In the genomic region with DNA sequence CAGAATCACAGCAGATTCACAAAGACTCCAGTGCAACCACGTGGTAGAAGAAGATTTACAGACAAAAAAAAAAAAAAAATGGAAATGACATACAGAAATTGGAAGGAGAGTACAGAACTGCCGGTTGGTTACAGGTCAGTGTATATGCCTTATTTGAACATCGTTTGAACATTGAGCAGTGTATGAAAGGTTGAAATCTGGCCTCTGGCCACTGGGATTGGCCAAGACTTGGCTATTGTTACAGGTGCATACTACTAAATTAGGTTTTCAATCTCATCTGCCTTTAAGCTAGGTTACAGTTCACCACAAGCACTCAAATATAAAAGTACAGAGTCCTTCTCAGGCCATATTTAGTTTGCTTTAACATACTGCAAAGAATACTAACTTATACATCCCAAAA, we compare ENCODE assay signal across 29 cellular contexts. TPM values are rescaled to one million over a fixed set of nuclear protein-coding genes. Genes with fewer than 3 reads are reported as not detected.
DNase-seq lines count a peak whose midpoint lies in the region; ATAC-seq and TF ChIP-seq lines count a peak whose summit lies in the region.
"Had no signal": no experiment of that assay in that cellular context is flagged by ENCODE, and none has a peak within 500 bp of the region (broad histone marks: within the 10 kb centered on the region; RNA-seq: fewer than 3 reads in every experiment).

No MANE protein-coding gene starts in this region.

- no peaks in the 10 kb centered on the region for H4K20me1 ChIP-seq in mammary epithelial cell (ENCODE audit: insufficient read depth, low read length)

- H3K79me2 ChIP-seq in mammary epithelial cell (ENCODE audit: insufficient read depth, low read length), result no peaks in the 10 kb centered on the region

- H3K4me3 Mint-ChIP-seq in activated naive CD8-positive, alpha-beta T cell treated with anti-CD3 and anti-CD28 coated beads, Interleukin-2, amount 50 U/mL, for 24 hours, result peak overlapping the region; percentile 36
- no peak overlapping the region for H3K4me3 Mint-ChIP-seq in activated naive CD8-positive, alpha-beta T cell treated with anti-CD3 and anti-CD28 coated beads for 36 hours
- H3K4me3 Mint-ChIP-seq: activated B cell treated with CpG ODN at 0.5 μM for 24 hours; H9; naive thymus-derived CD8-positive, alpha-beta T cell had no signal

- H3K9ac ChIP-seq in mammary epithelial cell (ENCODE audit: insufficient read depth, low read length), result no peak overlapping the region

- no peak overlapping the region for H3K4me2 ChIP-seq in mammary epithelial cell (ENCODE audit: insufficient read depth, low read depth, low read length)

- peaks cover 50% of the 10 kb centered on the region for H3K4me1 Mint-ChIP-seq in activated naive CD8-positive, alpha-beta T cell treated with anti-CD3 and anti-CD28 coated beads, Interleukin-2, amount 50 U/mL, for 24 hours
- H3K4me1 Mint-ChIP-seq in activated naive CD8-positive, alpha-beta T cell treated with anti-CD3 and anti-CD28 coated beads for 36 hours, result peaks cover 32% of the 10 kb centered on the region
- H3K4me1 Mint-ChIP-seq: activated B cell treated with CpG ODN at 0.5 μM for 24 hours had no signal

- no peaks in the 10 kb centered on the region for H3K36me3 ChIP-seq in mammary epithelial cell (ENCODE audit: insufficient read depth, low read length)
- H3K36me3 ChIP-seq: brain microvascular endothelial cell, SJCRH30, upper lobe of left lung had no signal

- peaks cover 27% of the 10 kb centered on the region for H3K4me1 ChIP-seq in mammary epithelial cell (ENCODE audit: insufficient read depth, low read length)

- ATAC-seq in activated naive CD8-positive, alpha-beta T cell treated with anti-CD3 and anti-CD28 coated beads, Interleukin-2, amount 50 U/mL, for 24 hours, result no peak
- ATAC-seq in left colon (peak; percentile 77), GM18520 (IDR thresholded peaks at IDR 0.05; ENCODE audit: unreplicated experiment) (no peak)
- no peak for ATAC-seq in activated CD4-positive, CD25-positive, alpha-beta regulatory T cell treated with anti-CD3 and anti-CD28 coated beads, Interleukin-2, amount 50 U/mL, for 24 hours
- ATAC-seq: naive thymus-derived CD8-positive, alpha-beta T cell had no signal

- DNase-seq in activated naive CD8-positive, alpha-beta T cell treated with anti-CD3 and anti-CD28 coated beads, Interleukin-2, amount 50 U/mL, for 24 hours, result no peak
- DNase-seq in activated naive CD8-positive, alpha-beta T cell treated with anti-CD3 and anti-CD28 coated beads for 36 hours, result no peak
- DNase-seq in mammary epithelial cell (no peak), left colon (peak in 1 of 2 donors; percentile 46), amniotic stem cell (lab: John Stamatoyannopoulos, UW) (no peak), NOMO-1 (lab: John Stamatoyannopoulos, UW; ENCODE audit: unreplicated experiment in 2 of 2) (no peak)
- DNase-seq: activated B cell treated with CpG ODN at 0.5 μM for 24 hours; activated CD4-positive, alpha-beta T cell treated with anti-CD3 and anti-CD28 coated beads, Interleukin-2, amount 50 U/mL, for 48 hours; activated naive CD4-positive, alpha-beta T cell treated with Interleukin-2 at 50 U/mL for 16 hours; brain microvascular endothelial cell; DMS79 treated with DMSO at 0.1 percent for 48 hours; effector CD8-positive, alpha-beta T cell; erythroblast; GDM1; glutamatergic neuron; H9; midbrain; naive thymus-derived CD8-positive, alpha-beta T cell; NCI-H446; NCI-H748 treated with DMSO at 0.1 percent for 48 hours; SJCRH30; substantia nigra; SW 1271; T-helper 9 cell; upper lobe of left lung had no signal

- CTCF ChIA-PET in mammary epithelial cell (lab: Charles Lee; ENCODE audit: low non-redundant PET), result no interaction called here

- no peak overlapping the region for H2AFZ ChIP-seq in mammary epithelial cell (ENCODE audit: low read depth, low read length)

- BruUV-seq in mammary epithelial cell (replicated peaks; lab: Mats Ljungman, UMichigan), result no TSS peak

- H3K4me3 ChIP-seq in mammary epithelial cell (replicated peaks in 1 of 3; ENCODE audit: insufficient read depth in 1 of 3, low read depth in 2 of 3, low read length in 3 of 3), result no peak overlapping the region
- H3K4me3 ChIP-seq: SJCRH30, upper lobe of left lung had no signal

- H3K27me3 ChIP-seq in mammary epithelial cell (ENCODE audit: insufficient read depth, low read length), result no peaks in the 10 kb centered on the region
- H3K27me3 ChIP-seq: brain microvascular endothelial cell, SJCRH30, upper lobe of left lung had no signal

- no peaks in the 10 kb centered on the region for H3K36me3 Mint-ChIP-seq in activated naive CD8-positive, alpha-beta T cell treated with anti-CD3 and anti-CD28 coated beads, Interleukin-2, amount 50 U/mL, for 24 hours (ENCODE audit: low read depth)
- H3K36me3 Mint-ChIP-seq in activated naive CD8-positive, alpha-beta T cell treated with anti-CD3 and anti-CD28 coated beads for 36 hours, result no peaks in the 10 kb centered on the region
- H3K36me3 Mint-ChIP-seq: naive thymus-derived CD8-positive, alpha-beta T cell; stimulated activated effector memory CD8-positive, alpha-beta T cell treated with anti-CD3 and anti-CD28 coated beads, Interleukin-12 subunit alpha, Interleukin-12 subunit beta, amount 100 ng/mL, for 72 hours had no signal

- peak overlapping the region; percentile 87 for H3K27ac ChIP-seq in mammary epithelial cell (ENCODE audit: insufficient read depth, low read depth, low read length)
- H3K27ac ChIP-seq: brain microvascular endothelial cell, C4-2B, SJCRH30, upper lobe of left lung had no signal

- H3K27me3 Mint-ChIP-seq in activated naive CD8-positive, alpha-beta T cell treated with anti-CD3 and anti-CD28 coated beads, Interleukin-2, amount 50 U/mL, for 24 hours, result peaks cover 5% of the 10 kb centered on the region
- peaks cover 18% of the 10 kb centered on the region for H3K27me3 Mint-ChIP-seq in activated naive CD8-positive, alpha-beta T cell treated with anti-CD3 and anti-CD28 coated beads for 36 hours

- in situ Hi-C loops in mammary epithelial cell (cut with MboI; ENCODE audit: low sequenced_read_pairs in 2 of 2), result no loop called here

- peaks cover 4% of the 10 kb centered on the region for H3K9me3 Mint-ChIP-seq in activated naive CD8-positive, alpha-beta T cell treated with anti-CD3 and anti-CD28 coated beads, Interleukin-2, amount 50 U/mL, for 24 hours
- H3K9me3 Mint-ChIP-seq in activated naive CD8-positive, alpha-beta T cell treated with anti-CD3 and anti-CD28 coated beads for 36 hours, result no peaks in the 10 kb centered on the region
- H3K9me3 Mint-ChIP-seq: activated B cell treated with CpG ODN at 0.5 μM for 24 hours; H9; stimulated activated effector memory CD8-positive, alpha-beta T cell treated with anti-CD3 and anti-CD28 coated beads, Interleukin-12 subunit alpha, Interleukin-12 subunit beta, amount 100 ng/mL, for 72 hours had no signal

- peak overlapping the region; percentile 77 for H3K27ac Mint-ChIP-seq in activated naive CD8-positive, alpha-beta T cell treated with anti-CD3 and anti-CD28 coated beads, Interleukin-2, amount 50 U/mL, for 24 hours
- H3K27ac Mint-ChIP-seq in activated naive CD8-positive, alpha-beta T cell treated with anti-CD3 and anti-CD28 coated beads for 36 hours, result no peak overlapping the region
- H3K27ac Mint-ChIP-seq: activated B cell treated with CpG ODN at 0.5 μM for 24 hours, H9 had no signal

- 27% methylated on average over 3 of the region's 3 CpGs for WGBS in mammary epithelial cell (ENCODE audit: low coverage, missing lambda C conversion rate)

- dilution Hi-C loops in mammary epithelial cell (cut with HindIII; ENCODE audit: low sequenced_read_pairs), result no loop called here

- no peak for TF ChIP-seq CTCF in mammary epithelial cell (conservative IDR thresholded peaks at IDR 0.05 in 1 of 2, IDR thresholded peaks at IDR 0.05 in 1 of 2; ENCODE audit: extremely low read depth in 1 of 2, insufficient read depth in 1 of 2, low read depth in 1 of 2, low read length in 2 of 2)

- intact Hi-C loops in mammary epithelial cell (cut with micrococcal nuclease) (no loop called here), left colon (cut with DNase I, micrococcal nuclease) (no loop called here)

- no peaks in the 10 kb centered on the region for H3K9me3 ChIP-seq in mammary epithelial cell (replicated peaks; ENCODE audit: insufficient read depth, low read length)
- H3K9me3 ChIP-seq: SJCRH30, upper lobe of left lung had no signal

RNA-seq across cellular contexts. Expression of a gene that starts 59.8 kb away (rescaled TPM):
- under 1 TPM; 0.62 to 0.68 TPM for total RNA-seq in activated naive CD8-positive, alpha-beta T cell treated with anti-CD3 and anti-CD28 coated beads for 36 hours
- total RNA-seq in mammary epithelial cell (over 10,000 TPM in 1 of 2 donors, 1,000 to 10,000 TPM in 1; 3,517 to 11,760 TPM), left colon (100 to 1,000 TPM; 174 to 181 TPM)
- 909 TPM for polyA plus RNA-seq in mammary epithelial cell
- polyA minus RNA-seq in mammary epithelial cell, result 7,367 TPM

Comparison
In these comparisons a context has a peak if more than half of its experiments do, and no peak if none do; other contexts are left out.
1. RNA of a gene that starts 59.8 kb away (total RNA-seq): 3,517 to 11,760 TPM in mammary epithelial cell and 174 to 181 TPM in left colon; 0.62 to 0.68 TPM in activated naive CD8-positive, alpha-beta T cell treated with anti-CD3 and anti-CD28 coated beads for 36 hours; every median in the first group is over 100 times any median in the second.